In genomic region chr1:52296345-52296744, GRCh38 we compare ENCODE assay signal across 8 cellular contexts.
A peak's percentile ranks its signal among the peaks of the same experiment; 100 is the strongest.
DNase-seq lines count a peak whose midpoint lies in the region; ATAC-seq, FAIRE-seq and TF ChIP-seq lines count a peak whose summit lies in the region.

No MANE protein-coding gene starts in this region.

- in situ Hi-C loops in Caki2 (cut with HindIII; ENCODE audit: low pct_unique_long_range_greater_than_20kb, low sequenced_read_pairs) = no loop called here

- no peaks in the 10 kb centered on the region for H3K36me3 ChIP-seq in H7 (replicated peaks; ENCODE audit: control insufficient read depth, insufficient read depth, low read length)
- H3K36me3 ChIP-seq in body of pancreas (replicated peaks in 1 of 2; ENCODE audit: insufficient read depth in 1 of 2, low read depth in 2 of 2) = no peaks in the 10 kb centered on the region
- H3K36me3 ChIP-seq in tibial artery = peaks cover 0 to 15% (median 0%) of the 10 kb centered on the region in 3 donors

- H3K9me3 ChIP-seq in body of pancreas = no peaks in the 10 kb centered on the region
- H3K9me3 ChIP-seq in tibial artery = no peaks in the 10 kb centered on the region

- TF ChIP-seq POLR2A in body of pancreas (IDR thresholded peaks at IDR 0.05) = no peak

- H3K27me3 ChIP-seq in H7 (ENCODE audit: control insufficient read depth, insufficient read depth, low read length) (no peaks in the 10 kb centered on the region), body of pancreas (no peaks in the 10 kb centered on the region), tibial artery (no peaks in the 10 kb centered on the region)

- DNase-seq in Caki2 (ENCODE audit: low read depth) = peak; percentile 66
- DNase-seq in H7 = peak; percentile 70
- peak; percentile 2 to 56 for DNase-seq in NCI-H524 (lab: John Stamatoyannopoulos, UW)
- DNase-seq in body of pancreas = peak in 2 of 4 donors; percentile 14 to 26
- DNase-seq in tibial artery = no peak

- intact Hi-C loops in body of pancreas (cut with DNase I) = loop anchor here (10.0 kb wide), 1 partner anchor 172 kb away; no protein-coding TSS in a partner anchor
- intact Hi-C loops in tibial artery (cut with DNase I; ENCODE audit: low total_unique reads) = loop anchor here (10.0 kb wide), 1 partner anchor 172 kb away; no protein-coding TSS in a partner anchor

- H3K4me1 ChIP-seq in body of pancreas = no peaks in the 10 kb centered on the region
- no peaks in the 10 kb centered on the region for H3K4me1 ChIP-seq in tibial artery

- ATAC-seq in body of pancreas (peak; percentile 75), GM21528 (IDR thresholded peaks at IDR 0.05; ENCODE audit: low FRiP score, unreplicated experiment) (no peak), GM21390 (IDR thresholded peaks at IDR 0.05; ENCODE audit: unreplicated experiment) (no peak)

- H3K4me3 ChIP-seq in H7 (ENCODE audit: insufficient read depth, low read depth, low read length) (no peak overlapping the region), body of pancreas (no peak overlapping the region), tibial artery (no peak overlapping the region)

- peak; percentile 95 for FAIRE-seq in islet of Langerhans (lab: Jason Lieb, UNC)

- TF ChIP-seq CTCF in body of pancreas (IDR thresholded peaks at IDR 0.05) = peak; percentile 29 to 74 (median 63)
- TF ChIP-seq CTCF in tibial artery (IDR thresholded peaks at IDR 0.05) = peak; percentile 61 to 62

- peak overlapping the region in 1 of 4 donors; percentile 15 for H3K27ac ChIP-seq in body of pancreas
- H3K27ac ChIP-seq in tibial artery = no peak overlapping the region

- 3 to 6% methylated on average over 2 of the region's 2 CpGs for WGBS in body of pancreas, 2 donors

Comparison
In these comparisons a context has a peak if more than half of its experiments do, and no peak if none do; other contexts are left out.
1. DNase-seq: peak in Caki2 (single experiment), H7 (single experiment) and NCI-H524 (2 of 2); none in tibial artery (0 of 2).